In the genomic region with DNA sequence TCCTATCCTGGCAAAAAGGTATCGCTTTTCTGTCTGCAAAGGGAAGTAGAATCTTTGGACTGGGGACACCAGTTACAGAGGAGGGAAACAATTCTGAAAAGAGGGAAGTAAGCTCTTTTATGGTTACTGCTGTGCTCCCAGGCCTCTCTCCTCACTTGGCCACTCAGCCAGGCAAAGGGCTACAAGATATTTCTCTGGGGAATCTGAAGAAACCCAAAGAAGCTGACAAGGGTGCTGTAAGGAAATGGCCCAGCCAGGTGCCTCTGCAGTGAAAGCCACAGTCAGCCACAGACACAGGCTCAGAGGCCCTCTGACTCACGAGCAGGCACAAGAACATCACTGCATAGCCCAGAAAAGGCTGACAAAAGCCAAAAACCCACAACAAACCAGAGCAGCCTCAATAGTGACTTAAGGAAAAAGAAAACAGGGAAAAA, we compare ENCODE assay signal across 8 cellular contexts. TPM values are rescaled to one million over a fixed set of nuclear protein-coding genes. Genes with fewer than 3 reads are reported as not detected.
DNase-seq lines count a peak whose midpoint lies in the region; ATAC-seq and TF ChIP-seq lines count a peak whose summit lies in the region.

No MANE protein-coding gene starts in this region.

- intact Hi-C loops in right cardiac atrium (cut with DNase I), result no loop called here

- no peak overlapping the region for H3K27ac ChIP-seq in right cardiac atrium (ENCODE audit: low read length)

- 64% methylated on average over 2 of the region's 2 CpGs for WGBS in right cardiac atrium

- ATAC-seq in GM19395 (IDR thresholded peaks at IDR 0.05; ENCODE audit: unreplicated experiment) (peak; percentile 44), right cardiac atrium (no peak)

- no peaks in the 10 kb centered on the region for H3K9me3 ChIP-seq in right cardiac atrium (ENCODE audit: control insufficient read depth, low read length)

- H3K4me1 ChIP-seq in right cardiac atrium (ENCODE audit: control insufficient read depth, insufficient read depth, low read length), result no peaks in the 10 kb centered on the region

- peak; percentile 11 for TF ChIP-seq POLR2A in erythroblast (IDR thresholded peaks at IDR 0.05; ENCODE audit: low read length)

- 0 out of 2 replicates have a peak overlapping the region, but pooled peaks have one; percentile 7 for H3K4me3 ChIP-seq in Jurkat, Clone E6-1 (ENCODE audit: low read length)
- no peak overlapping the region for H3K4me3 ChIP-seq in right cardiac atrium (ENCODE audit: low read length)

- H3K27me3 ChIP-seq in right cardiac atrium (ENCODE audit: control insufficient read depth, insufficient read depth), result no peaks in the 10 kb centered on the region

- DNase-seq in Jurkat, Clone E6-1 (ENCODE audit: low read depth, low spot score), result peak; percentile 83
- DNase-seq in activated CD4-positive, alpha-beta T cell treated with anti-CD3 and anti-CD28 coated beads, Interleukin-2, amount 50 U/mL, for 1 hour, result peak; percentile 66
- DNase-seq in erythroblast (lab: John Stamatoyannopoulos, UW) (no peak), right cardiac atrium (no peak), middle frontal gyrus (ENCODE audit: extremely low spot score, low spot score) (no peak), DMS 273 (lab: John Stamatoyannopoulos, UW; ENCODE audit: unreplicated experiment) (no peak)
- DNase-seq in stimulated activated CD4-positive, alpha-beta T cell treated with anti-CD3 and anti-CD28 coated beads, Interleukin-4, amount 100 ng/mL, for 24 hours, result peak; percentile 76

RNA-seq across cellular contexts. Expression of gene HDLBP, which starts 5.8 kb away (rescaled TPM):
- polyA plus RNA-seq in Jurkat, Clone E6-1 (2012; ENCODE audit: insufficient read depth, insufficient read length), result 211 TPM
- 100 to 1,000 TPM; 368 to 394 (median 376) TPM for total RNA-seq in right cardiac atrium
- polyA plus RNA-seq in right cardiac atrium, result 265 TPM

RNA-seq across cellular contexts. Expression of gene SEPTIN2, which starts 6.0 kb away (rescaled TPM):
- polyA plus RNA-seq in Jurkat, Clone E6-1 (2012; ENCODE audit: insufficient read depth, insufficient read length), result 136 TPM
- total RNA-seq in right cardiac atrium, result 100 to 1,000 TPM; 232 to 335 (median 247) TPM
- 153 TPM for polyA plus RNA-seq in right cardiac atrium

RNA-seq across cellular contexts. Expression of gene FARP2, which starts 46.4 kb away (rescaled TPM):
- 19.6 TPM for polyA plus RNA-seq in Jurkat, Clone E6-1 (2012; ENCODE audit: insufficient read depth, insufficient read length)
- 10 to 100 TPM; 22.6 to 28.4 (median 24.5) TPM for total RNA-seq in right cardiac atrium
- 6.1 TPM for polyA plus RNA-seq in right cardiac atrium

Comparison
In these comparisons a context has a peak if more than half of its experiments do, and no peak if none do; other contexts are left out.
1. DNase-seq: peak in Jurkat, Clone E6-1 (single experiment), activated CD4-positive, alpha-beta T cell treated with anti-CD3 and anti-CD28 coated beads, Interleukin-2, amount 50 U/mL, for 1 hour (single experiment) and stimulated activated CD4-positive, alpha-beta T cell treated with anti-CD3 and anti-CD28 coated beads, Interleukin-4, amount 100 ng/mL, for 24 hours (single experiment); none in erythroblast (0 of 2), right cardiac atrium (0 of 3), middle frontal gyrus (single experiment) and DMS 273 (single experiment).